10 cellular contexts compared by ENCODE assay signal in genomic region chr16:11329080-11329491, GRCh38. TPM values are rescaled to one million over a fixed set of nuclear protein-coding genes. Genes with fewer than 3 reads are reported as not detected.
DNase-seq lines count a peak whose midpoint lies in the region; ATAC-seq and TF ChIP-seq lines count a peak whose summit lies in the region.
"Had no signal": no experiment of that assay in that cellular context is flagged by ENCODE, and none has a peak within 500 bp of the region (broad histone marks: within the 10 kb centered on the region; RNA-seq: fewer than 3 reads in every experiment).

No MANE protein-coding gene starts in this region.

- no peak for DNase-seq in activated CD8-positive, alpha-beta memory T cell treated with anti-CD3 and anti-CD28 coated beads, Interleukin-2, amount 10 ng/mL, durations not matched to agents 7 days and 5 days
- no peak for DNase-seq in activated CD8-positive, alpha-beta memory T cell treated with anti-CD3 and anti-CD28 coated beads, Interleukin-2, amount 50 U/mL, for 48 hours
- DNase-seq in MV-4-11 (lab: John Stamatoyannopoulos, UW) (peak; percentile 17), endodermal cell (peak; percentile 70), BE2C (no peak)
- no peak for DNase-seq in stimulated activated CD4-positive, alpha-beta T cell treated with anti-CD3 and anti-CD28 coated beads, Interleukin-4, amount 100 ng/mL, for 1 hour

- H3K4me3 ChIP-seq in endodermal cell (ENCODE audit: low read length) (peak overlapping the region; percentile 30), BE2C (ENCODE audit: low read depth, low read length) (no peak overlapping the region)

- H3K4me1 ChIP-seq in endodermal cell (ENCODE audit: control insufficient read depth, insufficient read depth, low read length) (peaks cover 4% of the 10 kb centered on the region), BE2C (no peaks in the 10 kb centered on the region; the same call in 1 of the 2 replicates)

- CTCF ChIA-PET in activated CD8-positive, alpha-beta memory T cell treated with anti-CD3 and anti-CD28 coated beads, Interleukin-2, amount 10 ng/mL, durations not matched to agents 7 days and 5 days (lab: Charles Lee), result interaction anchor here (0.5 to 2.6 kb wide), 10 partner anchors 9 to 195 kb away, joined by 3 to 8 read pairs (median 4); partner anchors contain the start of gene SOCS1

- peaks cover 7% of the 10 kb centered on the region for H3K36me3 Mint-ChIP-seq in activated CD8-positive, alpha-beta memory T cell treated with anti-CD3 and anti-CD28 coated beads, Interleukin-2, amount 10 ng/mL, durations not matched to agents 7 days and 5 days
- H3K36me3 Mint-ChIP-seq in endodermal cell (ENCODE audit: low read depth), result no peaks in the 10 kb centered on the region
- H3K36me3 Mint-ChIP-seq in stimulated activated memory B cell treated with anti-CD40 and anti-IgM and Interleukin-4, amounts not matched to agents 10 μg/mL and 1 μg/mL and 100 μg/mL, for 72 hours, result peaks cover 10% of the 10 kb centered on the region

- peak overlapping the region; percentile 42 for H3K27ac Mint-ChIP-seq in activated CD8-positive, alpha-beta memory T cell treated with anti-CD3 and anti-CD28 coated beads, Interleukin-2, amount 10 ng/mL, durations not matched to agents 7 days and 5 days
- peak overlapping the region; percentile 95 for H3K27ac Mint-ChIP-seq in endodermal cell
- H3K27ac Mint-ChIP-seq in stimulated activated memory B cell treated with anti-CD40 and anti-IgM and Interleukin-4, amounts not matched to agents 10 μg/mL and 1 μg/mL and 100 μg/mL, for 72 hours, result peak overlapping the region; percentile 97

- peak overlapping the region; percentile 37 for H3K4me3 Mint-ChIP-seq in activated CD8-positive, alpha-beta memory T cell treated with anti-CD3 and anti-CD28 coated beads, Interleukin-2, amount 10 ng/mL, durations not matched to agents 7 days and 5 days
- H3K4me3 Mint-ChIP-seq in endodermal cell, result peak overlapping the region; percentile 42
- peak overlapping the region; percentile 81 for H3K4me3 Mint-ChIP-seq in stimulated activated memory B cell treated with anti-CD40 and anti-IgM and Interleukin-4, amounts not matched to agents 10 μg/mL and 1 μg/mL and 100 μg/mL, for 72 hours

- H3K9me3 Mint-ChIP-seq in activated CD8-positive, alpha-beta memory T cell treated with anti-CD3 and anti-CD28 coated beads, Interleukin-2, amount 10 ng/mL, durations not matched to agents 7 days and 5 days (ENCODE audit: low read depth), result no peaks in the 10 kb centered on the region
- peaks cover 9% of the 10 kb centered on the region for H3K9me3 Mint-ChIP-seq in endodermal cell
- H3K9me3 Mint-ChIP-seq in stimulated activated memory B cell treated with anti-CD40 and anti-IgM and Interleukin-4, amounts not matched to agents 10 μg/mL and 1 μg/mL and 100 μg/mL, for 72 hours, result no peaks in the 10 kb centered on the region

- H3K9me3 ChIP-seq in endodermal cell (ENCODE audit: control insufficient read depth, low read length), result no peaks in the 10 kb centered on the region
- H3K9me3 ChIP-seq in BE2C, result no peaks in the 10 kb centered on the region

- peaks cover 14% of the 10 kb centered on the region for H3K27me3 Mint-ChIP-seq in activated CD8-positive, alpha-beta memory T cell treated with anti-CD3 and anti-CD28 coated beads, Interleukin-2, amount 10 ng/mL, durations not matched to agents 7 days and 5 days
- H3K27me3 Mint-ChIP-seq in endodermal cell (ENCODE audit: insufficient read depth), result no peaks in the 10 kb centered on the region
- H3K27me3 Mint-ChIP-seq in stimulated activated memory B cell treated with anti-CD40 and anti-IgM and Interleukin-4, amounts not matched to agents 10 μg/mL and 1 μg/mL and 100 μg/mL, for 72 hours, result no peaks in the 10 kb centered on the region

- H3K9ac ChIP-seq in endodermal cell (ENCODE audit: extremely low read depth, low read length, poor library complexity, severe bottlenecking), result peak overlapping the region; percentile 58

- peaks cover 59% of the 10 kb centered on the region for H3K4me1 Mint-ChIP-seq in activated CD8-positive, alpha-beta memory T cell treated with anti-CD3 and anti-CD28 coated beads, Interleukin-2, amount 10 ng/mL, durations not matched to agents 7 days and 5 days
- H3K4me1 Mint-ChIP-seq in endodermal cell, result peaks cover 18% of the 10 kb centered on the region
- H3K4me1 Mint-ChIP-seq in stimulated activated memory B cell treated with anti-CD40 and anti-IgM and Interleukin-4, amounts not matched to agents 10 μg/mL and 1 μg/mL and 100 μg/mL, for 72 hours, result peaks cover 65% of the 10 kb centered on the region

- no peaks in the 10 kb centered on the region for H3K36me3 ChIP-seq in endodermal cell (ENCODE audit: control insufficient read depth, insufficient read depth, low read length)
- no peaks in the 10 kb centered on the region for H3K36me3 ChIP-seq in BE2C

- no peaks in the 10 kb centered on the region for H3K27me3 ChIP-seq in endodermal cell (ENCODE audit: control insufficient read depth, insufficient read depth, low read length, poor library complexity, severe bottlenecking)
- no peaks in the 10 kb centered on the region for H3K27me3 ChIP-seq in BE2C

- 9 to 18% methylated on average over 2 to 6 of the region's 6 CpGs for WGBS in endodermal cell (ENCODE audit: insufficient coverage in 1 of 2, insufficient read length in 1 of 2), 2 experiments

- peak overlapping the region; percentile 83 for H3K27ac ChIP-seq in endodermal cell (ENCODE audit: low read depth, low read length)

- ATAC-seq in activated CD8-positive, alpha-beta memory T cell treated with anti-CD3 and anti-CD28 coated beads, Interleukin-2, amount 10 ng/mL, durations not matched to agents 7 days and 5 days, result peak; percentile 24
- peak; percentile 44 for ATAC-seq in stimulated activated memory B cell treated with anti-CD40 and anti-IgM and Interleukin-4, amounts not matched to agents 10 μg/mL and 1 μg/mL and 100 μg/mL, for 72 hours
- ATAC-seq in GM19397 (IDR thresholded peaks at IDR 0.05; ENCODE audit: unreplicated experiment), result no peak

- TF ChIP-seq CTCF in endodermal cell (conservative IDR thresholded peaks at IDR 0.05), result no peak
- no peak for TF ChIP-seq CTCF in BE2C (IDR thresholded peaks at IDR 0.05; ENCODE audit: low read depth, low read length)

RNA-seq across cellular contexts. Expression of gene RMI2, which starts 16.2 kb away (rescaled TPM):
- total RNA-seq in activated CD8-positive, alpha-beta memory T cell treated with anti-CD3 and anti-CD28 coated beads, Interleukin-2, amount 10 ng/mL, durations not matched to agents 7 days and 5 days, result 10 to 100 TPM; 65.9 to 70.4 TPM
- 10 to 100 TPM; 55.2 to 62.3 TPM for total RNA-seq in endodermal cell
- polyA plus RNA-seq in endodermal cell (2013, experiment 1 of 2), result 48.6 TPM
- polyA plus RNA-seq in endodermal cell (2013, experiment 2 of 2), result 43.6 TPM
- polyA plus RNA-seq in BE2C (2012; ENCODE audit: insufficient read depth, insufficient read length, low read depth), result 4.9 TPM

RNA-seq across cellular contexts. Expression of gene PRM1, which starts 48.0 kb away (rescaled TPM):
- total RNA-seq in activated CD8-positive, alpha-beta memory T cell treated with anti-CD3 and anti-CD28 coated beads, Interleukin-2, amount 10 ng/mL, durations not matched to agents 7 days and 5 days, result not detected
- not detected for total RNA-seq in endodermal cell
- polyA plus RNA-seq in endodermal cell (2013, experiment 1 of 2), result not detected
- not detected for polyA plus RNA-seq in endodermal cell (2013, experiment 2 of 2)
- not detected for polyA plus RNA-seq in BE2C (2012; ENCODE audit: insufficient read depth, insufficient read length, low read depth)
- total RNA-seq: liver; T-helper 1 cell treated with Interleukin-12 subunit alpha and Interleukin-12 subunit beta and Interleukin-4 antibody, amounts not matched to agents 30 ng/mL and 1 ng/mL, for 36 hours had no signal
- polyA plus RNA-seq: liver had no signal

RNA-seq across cellular contexts. Expression of gene PRM2, which starts 52.8 kb away (rescaled TPM):
- not detected for total RNA-seq in activated CD8-positive, alpha-beta memory T cell treated with anti-CD3 and anti-CD28 coated beads, Interleukin-2, amount 10 ng/mL, durations not matched to agents 7 days and 5 days
- not detected for total RNA-seq in endodermal cell
- not detected for polyA plus RNA-seq in endodermal cell (2013, experiment 1 of 2)
- not detected for polyA plus RNA-seq in endodermal cell (2013, experiment 2 of 2)
- polyA plus RNA-seq in BE2C (2012; ENCODE audit: insufficient read depth, insufficient read length, low read depth), result not detected
- total RNA-seq: liver; T-helper 1 cell treated with Interleukin-12 subunit alpha and Interleukin-12 subunit beta and Interleukin-4 antibody, amounts not matched to agents 30 ng/mL and 1 ng/mL, for 36 hours had no signal
- polyA plus RNA-seq: liver had no signal

RNA-seq across cellular contexts. Expression of gene PRM3, which starts 55.7 kb away (rescaled TPM):
- not detected for total RNA-seq in activated CD8-positive, alpha-beta memory T cell treated with anti-CD3 and anti-CD28 coated beads, Interleukin-2, amount 10 ng/mL, durations not matched to agents 7 days and 5 days
- total RNA-seq in endodermal cell, result not detected
- polyA plus RNA-seq in endodermal cell (2013, experiment 1 of 2), result not detected
- not detected for polyA plus RNA-seq in endodermal cell (2013, experiment 2 of 2)
- not detected for polyA plus RNA-seq in BE2C (2012; ENCODE audit: insufficient read depth, insufficient read length, low read depth)
- total RNA-seq: liver; T-helper 1 cell treated with Interleukin-12 subunit alpha and Interleukin-12 subunit beta and Interleukin-4 antibody, amounts not matched to agents 30 ng/mL and 1 ng/mL, for 36 hours had no signal
- polyA plus RNA-seq: liver had no signal

RNA-seq across cellular contexts. Expression of gene TNP2, which starts 60.0 kb away (rescaled TPM):
- total RNA-seq in activated CD8-positive, alpha-beta memory T cell treated with anti-CD3 and anti-CD28 coated beads, Interleukin-2, amount 10 ng/mL, durations not matched to agents 7 days and 5 days, result not detected
- not detected for total RNA-seq in endodermal cell
- not detected for polyA plus RNA-seq in endodermal cell (2013, experiment 1 of 2)
- not detected for polyA plus RNA-seq in endodermal cell (2013, experiment 2 of 2)
- not detected for polyA plus RNA-seq in BE2C (2012; ENCODE audit: insufficient read depth, insufficient read length, low read depth)
- total RNA-seq: liver; T-helper 1 cell treated with Interleukin-12 subunit alpha and Interleukin-12 subunit beta and Interleukin-4 antibody, amounts not matched to agents 30 ng/mL and 1 ng/mL, for 36 hours had no signal
- polyA plus RNA-seq: liver had no signal

Comparison
In these comparisons a context has a peak if more than half of its experiments do, and no peak if none do; other contexts are left out.
1. DNase-seq: peak in MV-4-11 (single experiment) and endodermal cell (single experiment); none in activated CD8-positive, alpha-beta memory T cell treated with anti-CD3 and anti-CD28 coated beads, Interleukin-2, amount 10 ng/mL, durations not matched to agents 7 days and 5 days (single experiment), activated CD8-positive, alpha-beta memory T cell treated with anti-CD3 and anti-CD28 coated beads, Interleukin-2, amount 50 U/mL, for 48 hours (single experiment), stimulated activated CD4-positive, alpha-beta T cell treated with anti-CD3 and anti-CD28 coated beads, Interleukin-4, amount 100 ng/mL, for 1 hour (single experiment) and BE2C (single experiment).
2. H3K27ac Mint-ChIP-seq: peak in every context shown above with its lines; median percentile 97 in stimulated activated memory B cell treated with anti-CD40 and anti-IgM and Interleukin-4, amounts not matched to agents 10 μg/mL and 1 μg/mL and 100 μg/mL, for 72 hours; 95 in endodermal cell; 42 in activated CD8-positive, alpha-beta memory T cell treated with anti-CD3 and anti-CD28 coated beads, Interleukin-2, amount 10 ng/mL, durations not matched to agents 7 days and 5 days.
3. Peak in every context shown above with its lines, with median percentiles within 50 percentile points of each other: H3K4me3 Mint-ChIP-seq.